In the genomic region with DNA sequence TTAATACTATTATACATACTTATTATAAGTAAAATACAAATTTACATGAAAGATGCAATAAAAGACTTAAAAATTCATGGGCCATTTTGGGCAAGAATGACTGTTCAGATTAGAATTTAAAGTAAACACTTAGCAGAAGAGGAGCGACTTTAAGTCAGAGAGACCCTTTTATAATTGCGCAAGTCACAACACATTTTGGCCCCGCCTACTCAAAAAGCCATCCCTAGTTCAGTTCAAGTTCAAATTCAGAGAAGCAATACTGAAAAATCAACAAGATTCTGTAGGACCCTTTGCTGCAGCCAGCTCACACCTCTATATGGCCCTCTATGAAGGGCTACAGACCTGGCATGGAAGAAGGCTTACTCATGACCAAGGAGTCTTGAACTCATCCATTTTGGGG, we compare ENCODE assay signal across 3 cellular contexts.
TF ChIP-seq lines count a peak whose summit lies in the region.

No MANE protein-coding gene starts in this region.

TF ChIP-seq in HepG2, 621 proteins besides CTCF, POLR2A, EP300 and RAD21:
- TF ChIP-seq, protein P1, sequence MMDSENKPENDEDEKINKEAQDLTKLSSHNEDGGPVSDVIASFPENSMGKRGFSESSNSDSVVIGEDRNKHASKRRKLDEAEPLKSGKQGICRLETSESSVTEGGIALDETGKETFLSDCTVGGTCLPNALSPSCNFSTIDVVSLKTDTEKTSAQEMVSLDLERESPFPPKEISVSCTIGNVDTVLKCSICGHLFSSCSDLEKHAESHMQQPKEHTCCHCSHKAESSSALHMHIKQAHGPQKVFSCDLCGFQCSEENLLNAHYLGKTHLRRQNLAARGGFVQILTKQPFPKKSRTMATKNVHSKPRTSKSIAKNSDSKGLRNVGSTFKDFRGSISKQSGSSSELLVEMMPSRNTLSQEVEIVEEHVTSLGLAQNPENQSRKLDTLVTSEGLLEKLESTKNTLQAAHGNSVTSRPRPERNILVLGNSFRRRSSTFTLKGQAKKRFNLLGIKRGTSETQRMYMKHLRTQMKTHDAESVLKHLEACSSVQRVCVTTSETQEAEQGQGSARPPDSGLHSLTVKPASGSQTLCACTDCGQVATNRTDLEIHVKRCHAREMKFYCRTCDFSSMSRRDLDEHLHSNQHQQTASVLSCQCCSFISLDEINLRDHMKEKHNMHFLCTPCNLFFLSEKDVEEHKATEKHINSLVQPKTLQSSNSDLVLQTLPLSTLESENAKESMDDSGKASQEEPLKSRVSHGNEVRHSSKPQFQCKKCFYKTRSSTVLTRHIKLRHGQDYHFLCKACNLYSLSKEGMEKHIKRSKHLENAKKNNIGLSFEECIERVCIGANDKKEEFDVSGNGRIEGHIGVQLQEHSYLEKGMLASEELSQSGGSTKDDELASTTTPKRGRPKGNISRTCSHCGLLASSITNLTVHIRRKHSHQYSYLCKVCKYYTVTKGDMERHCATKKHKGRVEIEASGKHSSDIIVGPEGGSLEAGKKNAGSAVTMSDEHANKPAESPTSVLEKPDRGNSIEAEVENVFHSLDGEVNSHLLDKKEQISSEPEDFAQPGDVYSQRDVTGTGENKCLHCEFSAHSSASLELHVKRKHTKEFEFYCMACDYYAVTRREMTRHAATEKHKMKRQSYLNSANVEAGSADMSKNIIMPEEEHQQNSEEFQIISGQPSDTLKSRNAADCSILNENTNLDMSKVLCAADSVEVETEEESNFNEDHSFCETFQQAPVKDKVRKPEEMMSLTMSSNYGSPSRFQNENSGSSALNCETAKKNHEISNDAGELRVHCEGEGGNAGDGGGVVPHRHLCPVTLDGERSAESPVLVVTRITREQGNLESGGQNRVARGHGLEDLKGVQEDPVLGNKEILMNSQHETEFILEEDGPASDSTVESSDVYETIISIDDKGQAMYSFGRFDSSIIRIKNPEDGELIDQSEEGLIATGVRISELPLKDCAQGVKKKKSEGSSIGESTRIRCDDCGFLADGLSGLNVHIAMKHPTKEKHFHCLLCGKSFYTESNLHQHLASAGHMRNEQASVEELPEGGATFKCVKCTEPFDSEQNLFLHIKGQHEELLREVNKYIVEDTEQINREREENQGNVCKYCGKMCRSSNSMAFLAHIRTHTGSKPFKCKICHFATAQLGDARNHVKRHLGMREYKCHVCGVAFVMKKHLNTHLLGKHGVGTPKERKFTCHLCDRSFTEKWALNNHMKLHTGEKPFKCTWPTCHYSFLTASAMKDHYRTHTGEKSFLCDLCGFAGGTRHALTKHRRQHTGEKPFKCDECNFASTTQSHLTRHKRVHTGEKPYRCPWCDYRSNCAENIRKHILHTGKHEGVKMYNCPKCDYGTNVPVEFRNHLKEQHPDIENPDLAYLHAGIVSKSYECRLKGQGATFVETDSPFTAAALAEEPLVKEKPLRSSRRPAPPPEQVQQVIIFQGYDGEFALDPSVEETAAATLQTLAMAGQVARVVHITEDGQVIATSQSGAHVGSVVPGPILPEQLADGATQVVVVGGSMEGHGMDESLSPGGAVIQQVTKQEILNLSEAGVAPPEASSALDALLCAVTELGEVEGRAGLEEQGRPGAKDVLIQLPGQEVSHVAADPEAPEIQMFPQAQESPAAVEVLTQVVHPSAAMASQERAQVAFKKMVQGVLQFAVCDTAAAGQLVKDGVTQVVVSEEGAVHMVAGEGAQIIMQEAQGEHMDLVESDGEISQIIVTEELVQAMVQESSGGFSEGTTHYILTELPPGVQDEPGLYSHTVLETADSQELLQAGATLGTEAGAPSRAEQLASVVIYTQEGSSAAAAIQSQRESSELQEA (CRISPR knock-in tag; IDR thresholded peaks at IDR 0.05; ENCODE audit: not compliant biosample characterization), result no peak
- TF ChIP-seq CEBPB (IDR thresholded peaks at IDR 0.05; ENCODE audit: borderline replicate concordance, low read depth, low read length), result peak; percentile 23; the same call in 1 of the 2 replicates

TF ChIP-seq in Ishikawa, 13 proteins besides CTCF, POLR2A, EP300 and RAD21 (continued from another document):
- no peak for TF ChIP-seq YY1 (IDR thresholded peaks at IDR 0.05; ENCODE audit: low read depth)
- TF ChIP-seq, protein P2, sequence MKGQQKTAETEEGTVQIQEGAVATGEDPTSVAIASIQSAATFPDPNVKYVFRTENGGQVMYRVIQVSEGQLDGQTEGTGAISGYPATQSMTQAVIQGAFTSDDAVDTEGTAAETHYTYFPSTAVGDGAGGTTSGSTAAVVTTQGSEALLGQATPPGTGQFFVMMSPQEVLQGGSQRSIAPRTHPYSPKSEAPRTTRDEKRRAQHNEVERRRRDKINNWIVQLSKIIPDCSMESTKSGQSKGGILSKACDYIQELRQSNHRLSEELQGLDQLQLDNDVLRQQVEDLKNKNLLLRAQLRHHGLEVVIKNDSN (IDR thresholded peaks at IDR 0.05), result no peak
- TF ChIP-seq CREB1 (IDR thresholded peaks at IDR 0.05; ENCODE audit: low read depth), result no peak
TF ChIP-seq in Ishikawa: peak in this region for 1.

TF ChIP-seq in H1, 55 proteins besides CTCF, POLR2A, EP300 and RAD21 (continued from another document):
- TF ChIP-seq, protein P3, sequence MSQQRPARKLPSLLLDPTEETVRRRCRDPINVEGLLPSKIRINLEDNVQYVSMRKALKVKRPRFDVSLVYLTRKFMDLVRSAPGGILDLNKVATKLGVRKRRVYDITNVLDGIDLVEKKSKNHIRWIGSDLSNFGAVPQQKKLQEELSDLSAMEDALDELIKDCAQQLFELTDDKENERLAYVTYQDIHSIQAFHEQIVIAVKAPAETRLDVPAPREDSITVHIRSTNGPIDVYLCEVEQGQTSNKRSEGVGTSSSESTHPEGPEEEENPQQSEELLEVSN (IDR thresholded peaks at IDR 0.05), result no peak
- no peak for TF ChIP-seq TCF12 (IDR thresholded peaks at IDR 0.05; ENCODE audit: low read depth, low read length)
- TF ChIP-seq, protein P4, sequence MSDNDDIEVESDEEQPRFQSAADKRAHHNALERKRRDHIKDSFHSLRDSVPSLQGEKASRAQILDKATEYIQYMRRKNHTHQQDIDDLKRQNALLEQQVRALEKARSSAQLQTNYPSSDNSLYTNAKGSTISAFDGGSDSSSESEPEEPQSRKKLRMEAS (IDR thresholded peaks at IDR 0.05), result no peak
